In the genomic region with DNA sequence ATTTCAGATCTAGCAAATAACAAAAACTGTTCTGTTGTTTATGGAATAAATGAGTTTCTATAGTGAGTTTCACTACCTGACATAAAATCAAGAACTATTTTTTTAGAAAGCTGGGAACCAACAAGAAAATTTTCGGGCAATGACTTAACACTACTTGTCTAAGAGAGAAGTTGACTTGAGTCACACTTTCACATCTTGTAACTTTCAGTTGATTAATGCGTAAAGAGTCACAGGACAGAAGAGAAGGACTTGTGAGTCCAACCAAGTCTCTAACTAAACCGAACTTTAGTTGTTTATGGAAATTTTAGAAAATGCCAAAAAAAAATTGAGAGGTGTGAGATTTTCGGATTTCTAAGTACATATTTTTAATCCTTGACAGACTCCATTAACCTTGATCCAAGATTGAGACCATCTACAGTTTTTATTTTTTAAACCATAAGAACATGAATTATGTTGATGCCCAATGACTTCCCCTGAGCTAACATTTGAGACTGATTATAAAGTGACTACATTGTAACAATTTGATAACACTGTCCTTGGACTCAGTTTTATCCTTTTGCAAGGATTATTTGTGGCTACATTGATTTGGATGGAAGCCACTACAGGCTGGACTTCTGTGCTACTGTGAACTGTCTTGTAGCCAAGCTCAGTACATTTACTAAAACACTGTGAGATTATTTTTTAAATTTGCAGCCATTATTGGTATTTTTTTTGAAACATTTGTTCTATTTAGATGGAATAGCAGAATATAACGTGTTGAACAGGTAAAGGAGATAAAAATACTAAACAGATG, we compare ENCODE assay signal across 9 cellular contexts.
DNase-seq lines count a peak whose midpoint lies in the region; ATAC-seq and TF ChIP-seq lines count a peak whose summit lies in the region.
"Had no signal": no experiment of that assay in that cellular context is flagged by ENCODE, and none has a peak within 500 bp of the region (broad histone marks: within the 10 kb centered on the region; RNA-seq: fewer than 3 reads in every experiment).

No MANE protein-coding gene starts in this region.

- H3K4me1 ChIP-seq in esophagus squamous epithelium: no peaks in the 10 kb centered on the region

- no peaks in the 10 kb centered on the region for H3K9me3 ChIP-seq in esophagus squamous epithelium

- H3K36me3 ChIP-seq in esophagus squamous epithelium: no peaks in the 10 kb centered on the region

- H3K4me3 ChIP-seq in esophagus squamous epithelium: no peak overlapping the region

- no peak for TF ChIP-seq POLR2A in esophagus squamous epithelium (IDR thresholded peaks at IDR 0.05)

- WGBS in esophagus squamous epithelium, 2 donors: 62 to 71% methylated on average over 5 of the region's 5 CpGs

- no peak overlapping the region for H3K27ac ChIP-seq in esophagus squamous epithelium

- DNase-seq in M059J (ENCODE audit: low read depth) (peak; percentile 51), medulla oblongata (ENCODE audit: extremely low spot score) (peak; percentile 70), NCI-H146 (lab: John Stamatoyannopoulos, UW) (no peak), retina (no peak), esophagus squamous epithelium (lab: John Stamatoyannopoulos, UW) (no peak), dermis blood vessel endothelial cell (no peak)
- DNase-seq: nucleus accumbens had no signal

- ATAC-seq in GM18861 (IDR thresholded peaks at IDR 0.05; ENCODE audit: unreplicated experiment) (peak; percentile 49), GM21825 (IDR thresholded peaks at IDR 0.05; ENCODE audit: unreplicated experiment) (peak; percentile 63)

- no peak for TF ChIP-seq CTCF in esophagus squamous epithelium (IDR thresholded peaks at IDR 0.05)

- H3K27me3 ChIP-seq in esophagus squamous epithelium: no peaks in the 10 kb centered on the region

- intact Hi-C loops in esophagus squamous epithelium (cut with DNase I): no loop called here

Comparison
In these comparisons a context has a peak if more than half of its experiments do, and no peak if none do; other contexts are left out.
1. DNase-seq: peak in M059J (single experiment) and medulla oblongata (single experiment); none in NCI-H146 (single experiment), retina (single experiment), esophagus squamous epithelium (single experiment) and dermis blood vessel endothelial cell (single experiment).